ENCODE assay signal across 14 cellular contexts in the genomic region with DNA sequence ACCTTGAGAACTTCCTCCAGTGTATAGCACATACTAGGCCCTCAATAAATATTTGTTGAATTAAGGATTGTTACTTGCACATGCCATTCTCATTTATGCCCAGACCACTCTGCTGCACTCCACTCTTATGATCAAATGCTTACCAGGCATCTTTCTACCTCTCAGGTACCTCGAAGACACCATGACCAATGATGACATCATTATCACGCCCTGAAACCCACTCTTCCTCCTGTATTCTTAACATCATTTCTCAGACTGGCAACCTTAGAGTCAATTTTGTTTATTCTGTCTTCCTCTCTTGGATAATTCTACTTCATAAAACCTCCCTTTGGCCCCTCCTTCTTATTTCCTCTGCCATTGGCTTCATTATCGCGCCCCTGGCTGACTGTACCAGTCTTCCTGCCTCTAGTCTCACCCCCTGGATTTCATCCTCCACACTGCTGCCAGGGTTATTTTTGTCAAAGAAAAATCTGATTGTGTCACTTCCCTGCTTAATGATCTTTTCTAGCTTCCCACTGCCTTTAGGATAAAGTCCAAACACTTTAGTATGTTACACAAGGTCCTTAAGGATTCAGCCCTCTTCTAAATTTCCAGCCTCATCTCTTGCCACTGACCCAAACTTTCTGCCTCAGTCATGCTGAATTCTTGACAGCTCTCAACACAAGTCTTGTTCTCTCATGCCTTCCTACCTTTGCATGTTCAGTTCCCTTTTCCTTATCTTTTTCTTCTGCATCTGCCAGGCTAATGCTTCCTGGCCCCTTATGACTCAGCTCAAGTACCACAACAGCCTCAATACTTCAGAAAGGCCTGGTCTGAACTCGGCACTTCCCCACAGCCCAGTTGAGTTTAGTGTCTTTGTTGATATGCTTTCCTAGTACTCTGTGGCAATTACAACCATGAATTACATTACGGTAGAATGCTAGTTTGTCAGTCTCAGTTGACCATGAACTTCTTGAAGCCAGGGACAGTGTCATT. TPM values are rescaled to one million over a fixed set of nuclear protein-coding genes. Genes with fewer than 3 reads are reported as not detected.
DNase-seq lines count a peak whose midpoint lies in the region; ATAC-seq, FAIRE-seq and TF ChIP-seq lines count a peak whose summit lies in the region.
"Had no signal": no experiment of that assay in that cellular context is flagged by ENCODE, and none has a peak within 500 bp of the region (broad histone marks: within the 10 kb centered on the region; RNA-seq: fewer than 3 reads in every experiment).

No MANE protein-coding gene starts in this region.

- H3K9ac ChIP-seq in astrocyte (ENCODE audit: low read length), result no peak overlapping the region
- no peak overlapping the region for H3K9ac ChIP-seq in smooth muscle cell (ENCODE audit: low read depth)

- H3K4me1 Mint-ChIP-seq in astrocyte (ENCODE audit: low read depth, unreplicated experiment), result peaks cover 14% of the 10 kb centered on the region
- peaks cover 16% of the 10 kb centered on the region in 2 donors for H3K4me1 Mint-ChIP-seq in natural killer cell treated with Interleukin-12 subunit alpha and Interleukin-12 subunit beta and Interleukin-15 and Interleukin-18, amount 100 ng/mL, for 72 hours (ENCODE audit: low read depth in 2 of 2)

- peak; percentile 82 to 87 for DNase-seq in Kasumi-1 (lab: John Stamatoyannopoulos, UW)
- DNase-seq in astrocyte (ENCODE audit: low read depth), result peak; percentile 44
- DNase-seq in natural killer cell treated with Interleukin-12 subunit alpha and Interleukin-12 subunit beta and Interleukin-15 and Interleukin-18, amount 100 ng/mL, for 72 hours (ENCODE audit: low spot score), result no peak
- no peak for DNase-seq in smooth muscle cell (lab: John Stamatoyannopoulos, UW; ENCODE audit: unreplicated experiment)
- no peak for DNase-seq in gastrocnemius medialis
- DNase-seq in aorta, result no peak
- DNase-seq: activated CD4-positive, alpha-beta T cell treated with anti-CD3 and anti-CD28 coated beads, Interleukin-2, amount 50 U/mL, for 48 hours; NCI-H1930; psoas muscle; Right ventricle myocardium superior had no signal

- H3K79me2 ChIP-seq in astrocyte (ENCODE audit: insufficient read depth, low read length) (no peaks in the 10 kb centered on the region), smooth muscle cell (ENCODE audit: low read depth) (no peaks in the 10 kb centered on the region)

- H3F3A ChIP-seq in smooth muscle cell (ENCODE audit: low read depth), result no peaks in the 10 kb centered on the region

- in situ Hi-C loops in gastrocnemius medialis (cut with MboI; ENCODE audit: low sequenced_read_pairs in 4 of 4), result loop anchor here in 2 of 4 donors (25.0 kb wide), 3 partner anchors 240 to 515 kb away; a partner anchor contains a TSS

- H2AFZ ChIP-seq in astrocyte (ENCODE audit: low read depth, low read length) (no peak overlapping the region), smooth muscle cell (ENCODE audit: low read depth) (no peak overlapping the region)

- no peaks in the 10 kb centered on the region for H3K27me3 Mint-ChIP-seq in astrocyte (ENCODE audit: low read depth, unreplicated experiment)
- peaks cover 0 to 10% of the 10 kb centered on the region in 2 donors for H3K27me3 Mint-ChIP-seq in natural killer cell treated with Interleukin-12 subunit alpha and Interleukin-12 subunit beta and Interleukin-15 and Interleukin-18, amount 100 ng/mL, for 72 hours

- H3K27ac ChIP-seq in astrocyte (ENCODE audit: low read depth, low read length) (no peak overlapping the region), smooth muscle cell (ENCODE audit: low read depth) (no peak overlapping the region), gastrocnemius medialis (no peak overlapping the region), aorta (ENCODE audit: low read depth in 1 of 2, low read length in 2 of 2) (no peak overlapping the region)
- H3K27ac ChIP-seq: psoas muscle had no signal

- H3K36me3 ChIP-seq in astrocyte (ENCODE audit: insufficient read depth, low read length) (no peaks in the 10 kb centered on the region), smooth muscle cell (ENCODE audit: low read depth) (no peaks in the 10 kb centered on the region), gastrocnemius medialis (no peaks in the 10 kb centered on the region), aorta (ENCODE audit: control insufficient read depth in 1 of 2, insufficient read depth in 2 of 2, low read length in 1 of 2) (no peaks in the 10 kb centered on the region)

- H4K20me1 ChIP-seq in astrocyte (ENCODE audit: insufficient read depth, low read length), result peaks cover 8% of the 10 kb centered on the region
- no peaks in the 10 kb centered on the region for H4K20me1 ChIP-seq in smooth muscle cell (ENCODE audit: low read depth)

- H3K36me3 Mint-ChIP-seq in astrocyte (ENCODE audit: low read depth, unreplicated experiment), result peaks cover 1% of the 10 kb centered on the region
- H3K36me3 Mint-ChIP-seq in natural killer cell treated with Interleukin-12 subunit alpha and Interleukin-12 subunit beta and Interleukin-15 and Interleukin-18, amount 100 ng/mL, for 72 hours, result peaks cover 4% of the 10 kb centered on the region

- peak; percentile 67 for ATAC-seq in GM21529 (IDR thresholded peaks at IDR 0.05; ENCODE audit: unreplicated experiment)
- peak in 1 of 2 donors; percentile 53 for ATAC-seq in natural killer cell treated with Interleukin-12 subunit alpha and Interleukin-12 subunit beta and Interleukin-15 and Interleukin-18, amount 100 ng/mL, for 72 hours
- no peak for ATAC-seq in gastrocnemius medialis
- no peak for ATAC-seq in aorta (ENCODE audit: low FRiP score)
- ATAC-seq: esophagus mucosa, HCT116, left lobe of liver had no signal

- no peak overlapping the region for H3K4me3 ChIP-seq in astrocyte (ENCODE audit: insufficient read depth, low read depth, low read length)
- H3K4me3 ChIP-seq in smooth muscle cell, result no peak overlapping the region
- no peak overlapping the region for H3K4me3 ChIP-seq in gastrocnemius medialis
- no peak overlapping the region for H3K4me3 ChIP-seq in aorta (ENCODE audit: low read length in 2 of 2)
- H3K4me3 ChIP-seq: psoas muscle had no signal

- WGBS in smooth muscle cell (ENCODE audit: low lambda C conversion rate), result 72% methylated on average over 6 of the region's 6 CpGs
- 49 to 60% methylated on average over 6 of the region's 6 CpGs for WGBS in aorta, 2 donors

- H3K9me3 ChIP-seq in astrocyte (ENCODE audit: insufficient read depth, low read depth, low read length) (no peaks in the 10 kb centered on the region), smooth muscle cell (replicated peaks; ENCODE audit: low read depth) (no peaks in the 10 kb centered on the region), gastrocnemius medialis (no peaks in the 10 kb centered on the region), aorta (ENCODE audit: control insufficient read depth, low read length) (no peaks in the 10 kb centered on the region)
- H3K9me3 ChIP-seq: psoas muscle had no signal

- H3K4me2 ChIP-seq in astrocyte (ENCODE audit: low read length), result no peak overlapping the region
- no peak overlapping the region for H3K4me2 ChIP-seq in smooth muscle cell

- H3K9me3 Mint-ChIP-seq in astrocyte (ENCODE audit: unreplicated experiment), result no peaks in the 10 kb centered on the region
- H3K9me3 Mint-ChIP-seq in natural killer cell treated with Interleukin-12 subunit alpha and Interleukin-12 subunit beta and Interleukin-15 and Interleukin-18, amount 100 ng/mL, for 72 hours, result no peaks in the 10 kb centered on the region

- TF ChIP-seq POLR2A in gastrocnemius medialis (IDR thresholded peaks at IDR 0.05), result no peak

- H3K4me1 ChIP-seq in astrocyte (ENCODE audit: insufficient read depth, low read length), result peaks cover 3% of the 10 kb centered on the region
- H3K4me1 ChIP-seq in smooth muscle cell (ENCODE audit: low read depth), result no peaks in the 10 kb centered on the region
- peaks cover 5 to 9% of the 10 kb centered on the region in 2 donors for H3K4me1 ChIP-seq in gastrocnemius medialis
- peaks cover 0 to 3% of the 10 kb centered on the region in 2 donors for H3K4me1 ChIP-seq in aorta (ENCODE audit: control insufficient read depth in 1 of 2, insufficient read depth in 2 of 2, low read length in 2 of 2)
- H3K4me1 ChIP-seq: psoas muscle had no signal

- H3K27me3 ChIP-seq in astrocyte (ENCODE audit: insufficient read depth, low read length) (no peaks in the 10 kb centered on the region), smooth muscle cell (ENCODE audit: low read depth) (no peaks in the 10 kb centered on the region), gastrocnemius medialis (peaks cover 0 to 3% (median 0%) of the 10 kb centered on the region in 3 donors), aorta (ENCODE audit: control insufficient read depth in 1 of 2, insufficient read depth in 2 of 2, low read length in 1 of 2) (no peaks in the 10 kb centered on the region)

- TF ChIP-seq CTCF in astrocyte (IDR thresholded peaks at IDR 0.05; ENCODE audit: insufficient read depth, low read depth, low read length) (no peak), smooth muscle cell (IDR thresholded peaks at IDR 0.05; ENCODE audit: borderline replicate concordance, insufficient read depth, poor library complexity, severe bottlenecking) (no peak), gastrocnemius medialis (IDR thresholded peaks at IDR 0.05 in 4 of 5, conservative IDR thresholded peaks at IDR 0.05 in 1 of 5) (no peak)

- H3K4me3 Mint-ChIP-seq in astrocyte (ENCODE audit: unreplicated experiment), result no peak overlapping the region
- peak overlapping the region; percentile 53 for H3K4me3 Mint-ChIP-seq in natural killer cell treated with Interleukin-12 subunit alpha and Interleukin-12 subunit beta and Interleukin-15 and Interleukin-18, amount 100 ng/mL, for 72 hours

- no peak overlapping the region for H3K27ac Mint-ChIP-seq in astrocyte (ENCODE audit: unreplicated experiment)
- H3K27ac Mint-ChIP-seq in natural killer cell treated with Interleukin-12 subunit alpha and Interleukin-12 subunit beta and Interleukin-15 and Interleukin-18, amount 100 ng/mL, for 72 hours, result peak overlapping the region in 1 of 2 donors; percentile 53

- intact Hi-C loops in gastrocnemius medialis (cut with DNase I; ENCODE audit: low total_unique reads) (no loop called here), aorta (cut with DNase I) (no loop called here)

- FAIRE-seq in astrocyte (lab: Jason Lieb, UNC), result peak; percentile 43

RNA-seq across cellular contexts. Expression of a gene that starts 45.8 kb away (rescaled TPM):
- total RNA-seq in astrocyte, result 23.6 and 24.3 TPM in 2 replicates
- 10 to 100 TPM; 31.5 to 46.8 TPM for total RNA-seq in natural killer cell treated with Interleukin-12 subunit alpha and Interleukin-12 subunit beta and Interleukin-15 and Interleukin-18, amount 100 ng/mL, for 72 hours
- total RNA-seq in smooth muscle cell, result 24.2 and 40.7 TPM in 2 replicates
- polyA plus RNA-seq in smooth muscle cell, result 23.1 and 25.6 TPM in 2 replicates
- total RNA-seq in gastrocnemius medialis, result 10 to 100 TPM in 3 of 4 donors, 1 to 10 TPM in 1; 9.0 to 18.1 (median 14.2) TPM
- 10 to 100 TPM; 40.0 to 46.4 TPM for total RNA-seq in aorta
- polyA plus RNA-seq in aorta, result 10 to 100 TPM; 16.8 to 24.5 TPM

Comparison
In these comparisons a context has a peak if more than half of its experiments do, and no peak if none do; other contexts are left out.
1. DNase-seq: peak in Kasumi-1 (2 of 2) and astrocyte (single experiment); none in natural killer cell treated with Interleukin-12 subunit alpha and Interleukin-12 subunit beta and Interleukin-15 and Interleukin-18, amount 100 ng/mL, for 72 hours (single experiment), smooth muscle cell (single experiment), gastrocnemius medialis (0 of 2) and aorta (0 of 2).